12 cellular contexts compared by ENCODE assay signal in genomic region chr7:113929389-113929788, GRCh38. TPM values are rescaled to one million over a fixed set of nuclear protein-coding genes. Genes with fewer than 3 reads are reported as not detected.
"Had no signal": no experiment of that assay in that cellular context is flagged by ENCODE, and none has a peak within 500 bp of the region (broad histone marks: within the 10 kb centered on the region; RNA-seq: fewer than 3 reads in every experiment).

No MANE protein-coding gene starts in this region.

RNA-seq across cellular contexts. Expression of gene PPP1R3A, which starts 10.6 kb away (rescaled TPM):
- total RNA-seq: stomach, subcutaneous adipose tissue, suprapubic skin, temporal lobe, thyroid gland, tibial nerve, transverse colon, upper lobe of left lung, upper lobe of right lung, ureter, vagina had no signal
- polyA plus RNA-seq: stomach, urinary bladder had no signal
